Comparison of ENCODE assay signal across 9 cellular contexts in the genomic region with DNA sequence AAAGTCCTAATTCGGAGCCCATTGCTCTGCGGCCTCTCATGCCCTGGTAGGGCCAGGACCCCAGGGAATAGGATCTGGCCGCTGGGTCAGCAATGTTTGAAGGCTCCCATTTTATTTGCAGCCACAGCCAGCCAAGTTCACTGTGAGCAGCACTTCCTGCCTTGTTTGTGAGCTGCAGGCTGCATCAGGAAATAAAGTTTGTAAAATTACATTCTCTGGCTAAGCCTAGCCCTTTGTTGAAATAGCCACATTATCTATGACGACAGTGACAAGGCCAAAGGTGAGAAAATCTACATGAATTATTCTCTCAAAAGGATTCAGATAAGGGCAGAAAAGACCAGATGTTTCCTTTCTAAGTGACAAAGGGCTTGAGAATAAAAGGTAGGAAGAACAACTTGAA. TPM values are rescaled to one million over a fixed set of nuclear protein-coding genes. Genes with fewer than 3 reads are reported as not detected.
DNase-seq lines count a peak whose midpoint lies in the region; ATAC-seq and TF ChIP-seq lines count a peak whose summit lies in the region.
"Had no signal": no experiment of that assay in that cellular context is flagged by ENCODE, and none has a peak within 500 bp of the region (broad histone marks: within the 10 kb centered on the region; RNA-seq: fewer than 3 reads in every experiment).

No MANE protein-coding gene starts in this region.

- peak overlapping the region; percentile 89 to 94 for H3K27ac ChIP-seq in right atrium auricular region
- H3K27ac ChIP-seq in skin epidermis: peak overlapping the region in 20 of 21 experiments; percentile 74 to 93 (median 83)

- no peaks in the 10 kb centered on the region for H3K9me3 ChIP-seq in right atrium auricular region

- H3K4me1 ChIP-seq in right atrium auricular region: peaks cover 0 to 31% of the 10 kb centered on the region in 2 donors

- no peak for TF ChIP-seq CTCF in right atrium auricular region (IDR thresholded peaks at IDR 0.05)

- DNase-seq in HT1080 (ENCODE audit: low read depth): peak; percentile 63
- DNase-seq in amniotic epithelial cell (ENCODE audit: low read depth): peak; percentile 60
- DNase-seq in right atrium auricular region (ENCODE audit: low spot score): no peak
- DNase-seq in G401 (ENCODE audit: low spot score): no peak
- DNase-seq: NCI-H446 treated with DMSO at 0.1 percent for 48 hours had no signal

- ATAC-seq in HG02759 (IDR thresholded peaks at IDR 0.05; ENCODE audit: unreplicated experiment) (no peak), HG03432 (IDR thresholded peaks at IDR 0.05; ENCODE audit: unreplicated experiment) (no peak), HG02588 (IDR thresholded peaks at IDR 0.05; ENCODE audit: unreplicated experiment) (no peak)

- no peaks in the 10 kb centered on the region for H3K27me3 ChIP-seq in right atrium auricular region

- H3K36me3 ChIP-seq in right atrium auricular region: no peaks in the 10 kb centered on the region

- H3K4me3 ChIP-seq in right atrium auricular region (no peak overlapping the region), skin epidermis (no peak overlapping the region)

- in situ Hi-C loops in G401 (cut with HindIII; ENCODE audit: low sequenced_read_pairs): no loop called here

RNA-seq across cellular contexts. Expression of a gene that starts 23.7 kb away (rescaled TPM):
- 743 and 767 TPM in 2 replicates for total RNA-seq in HT1080 (2014; rRNA removed; shearing (Covaris generic))
- polyA plus RNA-seq in HT1080 (2015; cell fraction: cytosol; rRNA removed): 1,242 and 1,776 TPM in 2 replicates
- 2,428 and 2,657 TPM in 2 replicates for polyA plus RNA-seq in HT1080 (2015; cell fraction: nucleus; rRNA removed)
- total RNA-seq in right atrium auricular region: 1,000 to 10,000 TPM in 1 of 2 donors, 100 to 1,000 TPM in 1; 454 to 1,054 TPM
- total RNA-seq in G401 (2014; rRNA removed; shearing (Covaris generic)): 306 and 444 TPM in 2 replicates

Comparison
In these comparisons a context has a peak if more than half of its experiments do, and no peak if none do; other contexts are left out.
1. DNase-seq: peak in HT1080 (single experiment) and amniotic epithelial cell (single experiment); none in right atrium auricular region (single experiment) and G401 (single experiment).